Comparison of ENCODE assay signal across 13 cellular contexts in the genomic region with DNA sequence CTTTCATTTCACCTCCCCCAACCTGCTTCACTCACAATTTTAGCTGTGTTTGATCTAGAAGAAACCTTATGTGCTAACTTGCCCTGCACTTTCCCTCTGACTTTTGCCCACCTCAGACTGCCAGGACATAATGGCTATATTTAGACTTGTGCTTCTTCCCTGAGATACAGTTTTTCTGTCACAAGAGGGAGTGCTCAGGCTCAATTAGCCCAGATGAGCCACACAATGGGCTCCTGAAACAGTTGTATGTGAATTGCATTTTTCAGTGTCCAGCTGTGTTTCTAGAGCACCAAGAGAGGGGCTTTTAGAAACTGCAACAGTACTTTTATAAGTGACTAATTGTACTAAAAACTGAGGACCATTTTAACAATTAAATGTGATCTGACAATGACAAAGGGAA.
DNase-seq lines count a peak whose midpoint lies in the region; ATAC-seq and TF ChIP-seq lines count a peak whose summit lies in the region.
"Had no signal": no experiment of that assay in that cellular context is flagged by ENCODE, and none has a peak within 500 bp of the region (broad histone marks: within the 10 kb centered on the region; RNA-seq: fewer than 3 reads in every experiment).

No MANE protein-coding gene starts in this region.

- no peak overlapping the region for H3K27ac ChIP-seq in left ventricle myocardium inferior (replicated peaks)
- H3K27ac ChIP-seq: adrenal gland, SJSA1, skin epidermis had no signal

- H3K4me1 ChIP-seq in left ventricle myocardium inferior = peaks cover 6% of the 10 kb centered on the region
- H3K4me1 ChIP-seq: SJSA1 had no signal

- H3K4me3 ChIP-seq in left ventricle myocardium inferior = no peak overlapping the region
- H3K4me3 ChIP-seq: adrenal gland, SJSA1, skin epidermis had no signal

- peaks cover 3% of the 10 kb centered on the region for H3K27me3 ChIP-seq in left ventricle myocardium inferior (ENCODE audit: low read depth)
- H3K27me3 ChIP-seq: adrenal gland, SJSA1 had no signal

- DNase-seq in NCI-H82 (lab: John Stamatoyannopoulos, UW) = peak; percentile 56
- no peak for DNase-seq in NCI-H82 treated with DMSO at 0.1 percent for 48 hours (lab: John Stamatoyannopoulos, UW; ENCODE audit: unreplicated experiment)
- DNase-seq in NCI-H2227 treated with DMSO at 0.1 percent for 48 hours (lab: John Stamatoyannopoulos, UW) = peak; percentile 77
- DNase-seq in left ventricle myocardium inferior = no peak
- peak; percentile 6 for DNase-seq in stromal cell of bone marrow (ENCODE audit: low read depth)
- DNase-seq in GM13977 (ENCODE audit: low spot score) = no peak
- no peak for DNase-seq in nucleus accumbens (lab: John Stamatoyannopoulos, UW)
- DNase-seq: activated CD8-positive, alpha-beta memory T cell treated with anti-CD3 and anti-CD28 coated beads for 24 hours; adrenal gland; NCI-H1048 had no signal

- H3K36me3 ChIP-seq in left ventricle myocardium inferior = no peaks in the 10 kb centered on the region
- H3K36me3 ChIP-seq: adrenal gland, SJSA1 had no signal

- no peak for ATAC-seq in HG03439 (IDR thresholded peaks at IDR 0.05; ENCODE audit: unreplicated experiment)

- H3K9me3 ChIP-seq in left ventricle myocardium inferior (replicated peaks) = no peaks in the 10 kb centered on the region
- H3K9me3 ChIP-seq: adrenal gland, SJSA1 had no signal

- in situ Hi-C loops in GM13977 (cut with MboI; ENCODE audit: low pct_unique_long_range_greater_than_20kb, low sequenced_read_pairs, unreplicated experiment) = no loop called here

- intact Hi-C loops in left ventricle myocardium inferior (cut with micrococcal nuclease) = no loop called here

- TF ChIP-seq CTCF in left ventricle myocardium inferior (IDR thresholded peaks at IDR 0.05; ENCODE audit: borderline replicate concordance) = peak; percentile 55
- TF ChIP-seq CTCF in GM13977 (IDR thresholded peaks at IDR 0.05; ENCODE audit: extremely low read depth, insufficient read depth, missing control alignments) = no peak

Comparison
In these comparisons a context has a peak if more than half of its experiments do, and no peak if none do; other contexts are left out.
1. DNase-seq: peak in NCI-H82 (single experiment), NCI-H2227 treated with DMSO at 0.1 percent for 48 hours (single experiment) and stromal cell of bone marrow (single experiment); none in NCI-H82 treated with DMSO at 0.1 percent for 48 hours (single experiment), left ventricle myocardium inferior (single experiment), GM13977 (single experiment) and nucleus accumbens (0 of 56).